28 cellular contexts compared by ENCODE assay signal in the genomic region with DNA sequence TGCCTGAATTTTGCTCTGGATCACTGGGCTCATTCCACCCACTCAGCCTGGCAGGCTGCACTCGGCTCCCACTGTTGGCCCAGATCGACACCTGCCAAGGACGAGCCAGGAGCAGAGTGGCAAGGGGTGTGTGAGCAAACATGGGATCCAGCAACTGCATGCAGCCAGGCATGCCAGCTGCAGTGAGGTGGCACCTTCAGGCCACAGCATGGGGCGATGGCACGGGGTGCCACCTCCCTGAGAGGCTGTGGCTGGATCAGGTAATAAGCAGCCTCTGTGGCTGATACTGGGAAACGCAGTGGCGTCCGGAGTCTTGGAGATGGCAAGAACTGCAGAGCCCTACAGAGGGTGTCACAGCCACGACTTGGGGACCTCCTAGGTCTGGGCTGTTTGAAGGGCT.
DNase-seq lines count a peak whose midpoint lies in the region; ATAC-seq and TF ChIP-seq lines count a peak whose summit lies in the region.
"Had no signal": no experiment of that assay in that cellular context is flagged by ENCODE, and none has a peak within 500 bp of the region (broad histone marks: within the 10 kb centered on the region; RNA-seq: fewer than 3 reads in every experiment).

No MANE protein-coding gene starts in this region.

- WGBS in tibial nerve, 2 donors = 93 to 95% methylated on average over 6 to 9 of the region's 9 CpGs

- TF ChIP-seq CTCF in tibial nerve (IDR thresholded peaks at IDR 0.05) = no peak

- no peak overlapping the region for H3K4me3 ChIP-seq in tibial nerve
- H3K4me3 ChIP-seq: adrenal gland, BLaER1, body of pancreas, GM23248, K562, tibial artery had no signal

- no peaks in the 10 kb centered on the region for H3K9me3 ChIP-seq in tibial nerve
- H3K9me3 ChIP-seq: adrenal gland, BLaER1, body of pancreas, tibial artery had no signal

- TF ChIP-seq EP300 in tibial nerve (IDR thresholded peaks at IDR 0.05) = no peak

- no peak overlapping the region for H3K27ac ChIP-seq in tibial nerve
- H3K27ac ChIP-seq: adrenal gland, BLaER1, body of pancreas, GM23248, tibial artery had no signal

- peak; percentile 73 for DNase-seq in COLO668 (lab: John Stamatoyannopoulos, UW; ENCODE audit: unreplicated experiment)
- DNase-seq in NCI-H510A (lab: John Stamatoyannopoulos, UW) = peak; percentile 9
- peak; percentile 50 for DNase-seq in left colon
- DNase-seq in sciatic nerve (ENCODE audit: low spot score) = no peak
- DNase-seq in NCI-H345 treated with DMSO at 0.1 percent for 48 hours (lab: John Stamatoyannopoulos, UW; ENCODE audit: unreplicated experiment) = no peak
- DNase-seq in tibial nerve (ENCODE audit: low spot score in 2 of 2) = no peak
- no peak for DNase-seq in ACHN
- DNase-seq in NCI-H82 treated with DMSO at 0.1 percent for 48 hours (lab: John Stamatoyannopoulos, UW; ENCODE audit: unreplicated experiment) = no peak
- DNase-seq: activated CD4-positive, alpha-beta T cell treated with anti-CD3 and anti-CD28 coated beads for 4 hours; activated CD8-positive, alpha-beta T cell treated with anti-CD3 and anti-CD28 coated beads, Interleukin-2, amount 10 ng/mL, durations not matched to agents 7 days and 5 days; activated naive CD4-positive, alpha-beta T cell treated with anti-CD3 and anti-CD28 coated beads for 36 hours; adrenal gland; DND-41; GF-D8; GM23248; kidney glomerular epithelial cell; NCI-H1092; NCI-H187; NCI-H2171 treated with DMSO at 0.1 percent for 48 hours; NCI-H524 treated with DMSO at 0.1 percent for 48 hours; right cardiac atrium; stimulated activated CD8-positive, alpha-beta memory T cell treated with anti-CD3 and anti-CD28 coated beads, Interleukin-4, amount 100 ng/mL, for 48 hours; SW 1271; tibial artery had no signal

- no peaks in the 10 kb centered on the region for H3K4me1 ChIP-seq in tibial nerve
- H3K4me1 ChIP-seq: adrenal gland, BLaER1, body of pancreas, tibial artery had no signal

- H3K36me3 ChIP-seq in tibial nerve = no peaks in the 10 kb centered on the region
- H3K36me3 ChIP-seq: adrenal gland, BLaER1, tibial artery had no signal

- ATAC-seq in left colon (peak; percentile 67), sciatic nerve (peak; percentile 34)
- ATAC-seq: activated CD8-positive, alpha-beta T cell treated with anti-CD3 and anti-CD28 coated beads, Interleukin-2, amount 10 ng/mL, durations not matched to agents 7 days and 5 days; body of pancreas; K562; Panc1; right cardiac atrium had no signal

- H3K27me3 ChIP-seq in tibial nerve = no peaks in the 10 kb centered on the region
- H3K27me3 ChIP-seq: adrenal gland, BLaER1, body of pancreas, tibial artery had no signal

- in situ Hi-C loops in ACHN (cut with HindIII; ENCODE audit: low pct_ligation_motif_present, low pct_unique_long_range_greater_than_20kb, low sequenced_read_pairs) = no loop called here

- TF ChIP-seq POLR2A in tibial nerve (IDR thresholded peaks at IDR 0.05) = no peak

- intact Hi-C loops in left colon (cut with DNase I, micrococcal nuclease) (no loop called here), sciatic nerve (cut with DNase I) (loop anchor here (5.0 kb wide), 1 partner anchor 344 kb away; no protein-coding TSS in a partner anchor)

Comparison
In these comparisons a context has a peak if more than half of its experiments do, and no peak if none do; other contexts are left out.
1. DNase-seq: peak in COLO668 (single experiment), NCI-H510A (single experiment) and left colon (2 of 2); none in sciatic nerve (single experiment), NCI-H345 treated with DMSO at 0.1 percent for 48 hours (single experiment), tibial nerve (0 of 2), ACHN (single experiment) and NCI-H82 treated with DMSO at 0.1 percent for 48 hours (single experiment).